Comparison of ENCODE assay signal across 1 cellular context in genomic region chr19:10960314-10961072, GRCh38.
TF ChIP-seq lines count a peak whose summit lies in the region.

Gene SMARCA4, plus strand, starts transcription at chr19:10961030. Its CDS starts 23,122 bp downstream, at chr19:10984152.

TF ChIP-seq in K562, 482 proteins besides CTCF, POLR2A, EP300 and RAD21 (continued from another document):
- peak; percentile 79; the same call in 1 of the 2 replicates for TF ChIP-seq FOXP4 (CRISPR knock-in tag; IDR thresholded peaks at IDR 0.05; ENCODE audit: borderline replicate concordance)
- TF ChIP-seq HMGN3 (IDR thresholded peaks at IDR 0.05; ENCODE audit: borderline replicate concordance, extremely low read depth, insufficient read length, low read depth, low read length): peak; percentile 88
- peak; percentile 89 for TF ChIP-seq PHF8 (IDR thresholded peaks at IDR 0.05; ENCODE audit: borderline replicate concordance, low read length)
- no peak; the same call in 1 of the 2 replicates for TF ChIP-seq LEF1 (IDR thresholded peaks at IDR 0.05)
- peak; percentile 99 for TF ChIP-seq ZNF197 (CRISPR knock-in tag; IDR thresholded peaks at IDR 0.05; ENCODE audit: low read depth)
- TF ChIP-seq MBD2 (IDR thresholded peaks at IDR 0.05; ENCODE audit: borderline replicate concordance, low read depth): no peak
- TF ChIP-seq ARID3B (CRISPR knock-in tag; IDR thresholded peaks at IDR 0.05; ENCODE audit: borderline replicate concordance): no peak
- TF ChIP-seq ZBTB2 (IDR thresholded peaks at IDR 0.05): peak; percentile 98
- TF ChIP-seq CHAMP1 (IDR thresholded peaks at IDR 0.05): no peak
- TF ChIP-seq SMAD2 (IDR thresholded peaks at IDR 0.05; ENCODE audit: low read depth, low read length): no peak
- no peak for TF ChIP-seq TOE1 (IDR thresholded peaks at IDR 0.05; ENCODE audit: borderline replicate concordance)
- TF ChIP-seq TOE1 (CRISPR knock-in tag; IDR thresholded peaks at IDR 0.05; ENCODE audit: borderline replicate concordance, low read depth): 0 out of 2 replicates have a peak, but pooled peaks have one; percentile 38
- TF ChIP-seq TBP (optimal IDR thresholded peaks at IDR 0.05; ENCODE audit: low read depth, low read length): peak; percentile 68
- TF ChIP-seq SMARCA4 (IDR thresholded peaks at IDR 0.05): no peak
- TF ChIP-seq BCL6 (CRISPR knock-in tag; IDR thresholded peaks at IDR 0.05): no peak
- no peak for TF ChIP-seq PRMT5 (CRISPR knock-in tag; IDR thresholded peaks at IDR 0.05)
- no peak for TF ChIP-seq SNAPC5 (CRISPR knock-in tag; IDR thresholded peaks at IDR 0.05)
- TF ChIP-seq ZNF449 (CRISPR knock-in tag; IDR thresholded peaks at IDR 0.05): peak; percentile 73; the same call in 1 of the 2 replicates
- no peak for TF ChIP-seq ZNF121 (CRISPR knock-in tag; conservative IDR thresholded peaks at IDR 0.05)
- TF ChIP-seq ZNF274 (IDR thresholded peaks at IDR 0.05; ENCODE audit: borderline replicate concordance, low read depth, low read length): no peak
- TF ChIP-seq NONO (IDR thresholded peaks at IDR 0.05; ENCODE audit: low read depth in 2 of 2, low read length in 1 of 2): peak in 1 of 2 experiments; percentile 63; a peak in 2 of 4 replicates
- peak; percentile 82 for TF ChIP-seq FIP1L1 (IDR thresholded peaks at IDR 0.05; ENCODE audit: low read depth, low read length, poor library complexity, severe bottlenecking)
- TF ChIP-seq ATF1 (CRISPR knock-in tag; IDR thresholded peaks at IDR 0.05): peak; percentile 35; the same call in 1 of the 2 replicates
- TF ChIP-seq ATF1 (tag; IDR thresholded peaks at IDR 0.05): peak; percentile 75
- TF ChIP-seq SETDB1 (IDR thresholded peaks at IDR 0.05; ENCODE audit: low read length): no peak
- peak; percentile 87 for TF ChIP-seq KLF13 (tag; IDR thresholded peaks at IDR 0.05; ENCODE audit: borderline replicate concordance, low read depth)
- peak; percentile 100 for TF ChIP-seq MEIS2 (IDR thresholded peaks at IDR 0.05; ENCODE audit: partially characterized antibody)
- TF ChIP-seq ZNF12 (CRISPR knock-in tag; IDR thresholded peaks at IDR 0.05): peak; percentile 62; the same call in 1 of the 2 replicates
- TF ChIP-seq CREM (IDR thresholded peaks at IDR 0.05; ENCODE audit: low read depth): peak; percentile 21; the same call in 1 of the 2 replicates
- TF ChIP-seq PRPF4 (IDR thresholded peaks at IDR 0.05; ENCODE audit: insufficient read depth, low read depth, low read length, poor library complexity, severe bottlenecking): no peak
- TF ChIP-seq ZBTB49 (CRISPR knock-in tag; IDR thresholded peaks at IDR 0.05; ENCODE audit: borderline replicate concordance): no peak
- 0 out of 2 replicates have a peak, but pooled peaks have one; percentile 47 for TF ChIP-seq TCF15 (CRISPR knock-in tag; IDR thresholded peaks at IDR 0.05)
- TF ChIP-seq YY1 (IDR thresholded peaks at IDR 0.05; ENCODE audit: borderline replicate concordance in 1 of 3, control insufficient read depth in 1 of 3, extremely low read depth in 1 of 3, insufficient read depth in 3 of 3, insufficient read length in 1 of 3, insufficient replicate concordance in 2 of 3, low read depth in 1 of 3, low read length in 2 of 3): peak in 2 of 3 experiments; percentile 60 to 78
- no peak for TF ChIP-seq NCOR1 (IDR thresholded peaks at IDR 0.05)
- TF ChIP-seq ZBTB12 (CRISPR knock-in tag; IDR thresholded peaks at IDR 0.05): no peak
- peak; percentile 97 for TF ChIP-seq L3MBTL2 (IDR thresholded peaks at IDR 0.05)
- no peak for TF ChIP-seq EWSR1 (IDR thresholded peaks at IDR 0.05; ENCODE audit: borderline replicate concordance, low read depth, partially characterized antibody)
- peak; percentile 92 for TF ChIP-seq GABPA (tag; conservative IDR thresholded peaks at IDR 0.05; ENCODE audit: low read depth)
- peak; percentile 84 for TF ChIP-seq NFRKB (IDR thresholded peaks at IDR 0.05; ENCODE audit: low read depth)
- peak; percentile 99 for TF ChIP-seq ZNF589 (CRISPR knock-in tag; IDR thresholded peaks at IDR 0.05; ENCODE audit: low read depth)
- no peak for TF ChIP-seq ZNF143 (CRISPR knock-in tag; IDR thresholded peaks at IDR 0.05)
- peak; percentile 5; the same call in 1 of the 2 replicates for TF ChIP-seq TEAD4 (IDR thresholded peaks at IDR 0.05; ENCODE audit: low read length)
- TF ChIP-seq TEAD4 (CRISPR knock-in tag; IDR thresholded peaks at IDR 0.05; ENCODE audit: borderline replicate concordance): no peak
- TF ChIP-seq ESRRA (IDR thresholded peaks at IDR 0.05; ENCODE audit: borderline replicate concordance, low read depth): peak; percentile 39; the same call in 1 of the 2 replicates
- no peak for TF ChIP-seq SREBF1 (IDR thresholded peaks at IDR 0.05; ENCODE audit: borderline replicate concordance, low read depth, low read length)
TF ChIP-seq in K562: peak in this region for 116.
